ENCODE assay signal across 12 cellular contexts in the genomic region with DNA sequence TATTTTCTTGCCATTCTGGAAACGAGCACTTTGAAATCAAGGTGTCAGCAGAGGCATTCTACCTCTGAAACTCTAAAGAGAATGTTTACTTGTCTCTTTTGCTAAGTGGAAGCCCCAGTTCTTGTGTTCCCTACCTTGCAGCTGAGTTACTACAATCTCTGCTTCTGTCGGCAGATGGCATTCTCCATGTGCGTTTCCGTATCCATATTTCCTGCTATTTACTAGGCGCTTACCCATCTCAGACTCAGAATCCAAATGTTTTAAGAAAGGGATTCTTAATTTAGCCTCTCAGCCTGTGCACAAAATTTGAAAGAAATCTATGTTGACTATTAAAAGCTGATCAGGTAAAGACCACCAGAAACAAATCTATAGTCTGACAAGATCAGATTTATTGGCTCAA.
A peak's percentile ranks its signal among the peaks of the same experiment; 100 is the strongest.
DNase-seq lines count a peak whose midpoint lies in the region; FAIRE-seq and TF ChIP-seq lines count a peak whose summit lies in the region.
"Had no signal": no experiment of that assay in that cellular context is flagged by ENCODE, and none has a peak within 500 bp of the region (broad histone marks: within the 10 kb centered on the region; RNA-seq: fewer than 3 reads in every experiment).

No MANE protein-coding gene starts in this region.

- no peak overlapping the region for H2BK15ac ChIP-seq in mesenchymal stem cell (ENCODE audit: low read depth, poor library complexity, severe bottlenecking)

- no peaks in the 10 kb centered on the region for H3K9me3 ChIP-seq in adrenal gland (replicated peaks in 1 of 3)
- no peaks in the 10 kb centered on the region for H3K9me3 ChIP-seq in tibial artery
- H3K9me3 ChIP-seq in mesenchymal stem cell (ENCODE audit: control insufficient read depth, low read length): no peaks in the 10 kb centered on the region
- H3K9me3 ChIP-seq: gastroesophageal sphincter had no signal

- no peak overlapping the region for H2BK12ac ChIP-seq in mesenchymal stem cell (ENCODE audit: low read length in 2 of 2)

- H3K27me3 ChIP-seq in adrenal gland (no peaks in the 10 kb centered on the region), tibial artery (no peaks in the 10 kb centered on the region), mesenchymal stem cell (ENCODE audit: control insufficient read depth in 1 of 2, insufficient read depth in 1 of 2, low read length in 2 of 2) (no peaks in the 10 kb centered on the region)

- H4K91ac ChIP-seq in mesenchymal stem cell (ENCODE audit: low read length): no peak overlapping the region

- no peak overlapping the region for H3K18ac ChIP-seq in mesenchymal stem cell (ENCODE audit: low read depth in 1 of 2, low read length in 2 of 2)

- H2AK5ac ChIP-seq in mesenchymal stem cell (ENCODE audit: low read length, severe bottlenecking): no peak overlapping the region

- H3K27ac ChIP-seq in adrenal gland (no peak overlapping the region), tibial artery (no peak overlapping the region), mesenchymal stem cell (ENCODE audit: low read length, poor library complexity, severe bottlenecking) (no peak overlapping the region)
- H3K27ac ChIP-seq: gastroesophageal sphincter had no signal

- peak; percentile 12 for DNase-seq in EL
- DNase-seq in adrenal gland: peak in 6 of 7 donors; percentile 14 to 55 (median 30)
- DNase-seq in islet precursor cell: peak; percentile 45
- no peak for DNase-seq in tibial artery
- DNase-seq in COR-L47 (lab: John Stamatoyannopoulos, UW): no peak
- no peak for DNase-seq in mesenchymal stem cell
- no peak for DNase-seq in ureter (ENCODE audit: low spot score)
- DNase-seq: Calu3; naive B cell; stimulated activated naive CD8-positive, alpha-beta T cell treated with anti-CD3 and anti-CD28 coated beads, Interleukin-15, amount 100 ng/mL, for 72 hours had no signal

- no peak overlapping the region for H3K9ac ChIP-seq in mesenchymal stem cell (ENCODE audit: low read length)

- H2BK5ac ChIP-seq in mesenchymal stem cell (ENCODE audit: low read depth, low read length, poor library complexity, severe bottlenecking): no peak overlapping the region

- no peak overlapping the region for H3K4me2 ChIP-seq in mesenchymal stem cell (ENCODE audit: low read length, poor library complexity, severe bottlenecking)

- H3K23ac ChIP-seq in mesenchymal stem cell (ENCODE audit: low read length in 2 of 2): no peak overlapping the region

- H3K36me3 ChIP-seq in adrenal gland (replicated peaks in 1 of 2) (no peaks in the 10 kb centered on the region), tibial artery (no peaks in the 10 kb centered on the region), mesenchymal stem cell (ENCODE audit: control insufficient read depth in 1 of 2, insufficient read depth in 2 of 2, low read depth in 1 of 2, low read length in 2 of 2) (no peaks in the 10 kb centered on the region)
- H3K36me3 ChIP-seq: gastroesophageal sphincter had no signal

- no peak overlapping the region for H2AFZ ChIP-seq in mesenchymal stem cell (ENCODE audit: low read depth, low read length)

- no peak overlapping the region for H3K4ac ChIP-seq in mesenchymal stem cell (ENCODE audit: low read depth in 1 of 2, low read length in 2 of 2)

- no peaks in the 10 kb centered on the region for H3K79me1 ChIP-seq in mesenchymal stem cell (replicated peaks; ENCODE audit: low read length, poor library complexity, severe bottlenecking)

- no peak overlapping the region for H4K8ac ChIP-seq in mesenchymal stem cell (ENCODE audit: low read length)

- H3K4me1 ChIP-seq in adrenal gland (replicated peaks in 1 of 2) (no peaks in the 10 kb centered on the region), tibial artery (peaks cover 0 to 7% (median 0%) of the 10 kb centered on the region in 4 donors), mesenchymal stem cell (ENCODE audit: control insufficient read depth, insufficient read depth, low read depth, low read length) (no peaks in the 10 kb centered on the region)
- H3K4me1 ChIP-seq: gastroesophageal sphincter had no signal

- FAIRE-seq in A204.1 (lab: Jason Lieb, UNC): peak; percentile 70

- WGBS in adrenal gland, 4 donors: 14 to 31% (median 19%) methylated on average over 5 of the region's 5 CpGs
- 51% methylated on average over 3 of the region's 5 CpGs for WGBS in mesenchymal stem cell

- no peak overlapping the region for H3K4me3 ChIP-seq in adrenal gland
- H3K4me3 ChIP-seq in tibial artery: no peak overlapping the region
- H3K4me3 ChIP-seq in mesenchymal stem cell (ENCODE audit: insufficient read depth in 1 of 2, low read depth in 1 of 2, low read length in 2 of 2): no peak overlapping the region
- H3K4me3 ChIP-seq: gastroesophageal sphincter had no signal

- intact Hi-C loops in adrenal gland (cut with DNase I): no loop called here
- intact Hi-C loops in tibial artery (cut with DNase I; ENCODE audit: low total_unique reads): no loop called here

- no peak overlapping the region for H2BK120ac ChIP-seq in mesenchymal stem cell (ENCODE audit: low read depth, low read length)

- TF ChIP-seq CTCF in adrenal gland (IDR thresholded peaks at IDR 0.05): peak in 5 of 6 experiments; percentile 41 to 50 (median 48)
- TF ChIP-seq CTCF in tibial artery (IDR thresholded peaks at IDR 0.05): peak in 1 of 2 experiments; percentile 6

- no peak overlapping the region for H3K14ac ChIP-seq in mesenchymal stem cell (ENCODE audit: low read length in 2 of 2)

- no peak for TF ChIP-seq POLR2A in adrenal gland (IDR thresholded peaks at IDR 0.05)

Comparison
In these comparisons a context has a peak if more than half of its experiments do, and no peak if none do; other contexts are left out.
1. DNase-seq: peak in EL (single experiment), adrenal gland (6 of 7) and islet precursor cell (single experiment); none in tibial artery (0 of 2), COR-L47 (single experiment), mesenchymal stem cell (single experiment) and ureter (single experiment).